Comparison of ENCODE assay signal across 8 cellular contexts in genomic region chr15:92884813-92885461, GRCh38. TPM values are rescaled to one million over a fixed set of nuclear protein-coding genes. Genes with fewer than 3 reads are reported as not detected.
A peak's percentile ranks its signal among the peaks of the same experiment; 100 is the strongest.
DNase-seq lines count a peak whose midpoint lies in the region; ATAC-seq and TF ChIP-seq lines count a peak whose summit lies in the region.

No MANE protein-coding gene starts in this region.

- peaks cover 0 to 3% of the 10 kb centered on the region in 2 donors for H3K27me3 Mint-ChIP-seq in natural killer cell (ENCODE audit: low read depth in 2 of 2)

- no peaks in the 10 kb centered on the region for H3K9me3 Mint-ChIP-seq in natural killer cell

- H3K4me1 ChIP-seq in colonic mucosa: peaks cover 15% of the 10 kb centered on the region

- no peaks in the 10 kb centered on the region for H3K27me3 ChIP-seq in colonic mucosa

- DNase-seq in NCI-H69 (lab: John Stamatoyannopoulos, UW) (peak; percentile 26), colonic mucosa (no peak), natural killer cell (no peak), cerebellar nuclear complex (lab: John Stamatoyannopoulos, UW) (no peak), DMS153 treated with DMSO at 0.1 percent for 48 hours (lab: John Stamatoyannopoulos, UW; ENCODE audit: unreplicated experiment) (no peak), NCI-H1048 (lab: John Stamatoyannopoulos, UW) (no peak)

- ATAC-seq in natural killer cell (no peak), GM18861 (IDR thresholded peaks at IDR 0.05; ENCODE audit: unreplicated experiment) (no peak)

- H3K4me3 ChIP-seq in GM08714 (ENCODE audit: low read length) (peak overlapping the region; percentile 97; the same call in 1 of the 2 replicates), colonic mucosa (peak overlapping the region; percentile 93)

- TF ChIP-seq CTCF in colonic mucosa (IDR thresholded peaks at IDR 0.05) (no peak), natural killer cell (IDR thresholded peaks at IDR 0.05) (no peak)

- peaks cover 57 to 69% of the 10 kb centered on the region in 2 donors for H3K4me1 Mint-ChIP-seq in natural killer cell

- H3K36me3 ChIP-seq in colonic mucosa: no peaks in the 10 kb centered on the region

- no peaks in the 10 kb centered on the region for H3K9me3 ChIP-seq in colonic mucosa

- H3K9ac ChIP-seq in colonic mucosa (ENCODE audit: low read depth in 2 of 2, low read length in 2 of 2): peak overlapping the region; percentile 90 to 98

- peak overlapping the region; percentile 99 for H3K4me3 Mint-ChIP-seq in natural killer cell

- peaks cover 32% of the 10 kb centered on the region for H3K36me3 Mint-ChIP-seq in natural killer cell

- H3K27ac ChIP-seq in colonic mucosa: peak overlapping the region; percentile 99

- intact Hi-C loops in colonic mucosa (cut with DNase I) (loop anchor here (5.0 kb wide), 1 partner anchor 68 kb away; no protein-coding TSS in a partner anchor), natural killer cell (cut with micrococcal nuclease) (loop anchor here (1.0 to 5.0 kb wide), 2 partner anchors 15 to 53 kb away; partner anchors contain the start of gene CHD2)

- peak overlapping the region; percentile 93 to 97 for H3K27ac Mint-ChIP-seq in natural killer cell

RNA-seq across cellular contexts. Expression of gene CHD2, which starts 15.2 kb away (rescaled TPM):
- 100 to 1,000 TPM in 1 of 2 donors, 10 to 100 TPM in 1; 87.5 to 121 TPM for total RNA-seq in colonic mucosa
- total RNA-seq in natural killer cell: 100 to 1,000 TPM; 418 to 449 (median 441) TPM
